23 cellular contexts compared by ENCODE assay signal in the genomic region with DNA sequence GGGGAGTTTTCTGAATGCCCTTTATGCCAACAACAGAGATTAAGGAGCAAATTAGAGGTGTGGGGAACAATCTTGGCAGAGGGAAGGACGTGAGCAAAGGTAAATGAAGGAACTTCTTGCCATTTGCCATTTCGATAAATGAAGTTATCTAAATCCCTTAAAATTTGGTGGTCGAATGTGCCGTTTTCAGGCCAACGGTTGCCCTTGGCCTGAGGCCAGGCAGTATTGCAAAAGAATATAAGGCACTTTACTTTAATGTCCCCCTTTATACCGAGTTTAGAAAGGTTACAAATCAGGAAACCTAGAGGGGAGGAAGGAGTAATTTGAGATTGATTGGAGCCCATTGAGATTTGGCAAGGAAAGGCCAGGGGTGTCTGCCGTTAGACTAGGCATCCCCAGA. TPM values are rescaled to one million over a fixed set of nuclear protein-coding genes. Genes with fewer than 3 reads are reported as not detected.
"Had no signal": no experiment of that assay in that cellular context is flagged by ENCODE, and none has a peak within 500 bp of the region (broad histone marks: within the 10 kb centered on the region; RNA-seq: fewer than 3 reads in every experiment).

No MANE protein-coding gene starts in this region.

- ATAC-seq: activated CD4-positive, CD25-positive, alpha-beta regulatory T cell treated with anti-CD3 and anti-CD28 coated beads, Interleukin-2, amount 50 U/mL, for 24 hours; activated naive CD8-positive, alpha-beta T cell treated with anti-CD3 and anti-CD28 coated beads, Interleukin-2, amount 50 U/mL, for 24 hours; activated T-cell treated with anti-CD3 and anti-CD28 coated beads, Interleukin-2, amount 50 U/mL, for 4 hours; esophagus mucosa; gastrocnemius medialis; heart left ventricle; left lobe of liver; mucosa of descending colon; naive thymus-derived CD4-positive, alpha-beta T cell; stimulated activated memory B cell treated with anti-CD40 and anti-IgM and Interleukin-4, amounts not matched to agents 10 μg/mL and 1 μg/mL and 100 μg/mL, for 72 hours had no signal

- H3K9me3 ChIP-seq: gastrocnemius medialis, heart left ventricle, mucosa of descending colon, spleen, thoracic aorta had no signal

- H3K27ac ChIP-seq: coronary artery, gastrocnemius medialis, thoracic aorta had no signal

- DNase-seq: activated CD4-positive, alpha-beta T cell treated with anti-CD3 and anti-CD28 coated beads, Interleukin-2, amount 50 U/mL, for 1 hour; activated CD8-positive, alpha-beta memory T cell treated with anti-CD3 and anti-CD28 coated beads, Interleukin-2, amount 50 U/mL, for 4 hours; activated naive CD4-positive, alpha-beta T cell treated with anti-CD3 and anti-CD28 coated beads, Interleukin-2, amount 10 ng/mL, durations not matched to agents 7 days and 5 days; activated naive CD8-positive, alpha-beta T cell treated with anti-CD3 and anti-CD28 coated beads, Interleukin-2, amount 50 U/mL, for 24 hours; activated T-cell treated with anti-CD3 and anti-CD28 coated beads, Interleukin-2, amount 50 U/mL, for 4 hours; aorta; effector CD4-positive, alpha-beta T cell; gastrocnemius medialis; heart left ventricle; kidney; naive thymus-derived CD4-positive, alpha-beta T cell; posterior cingulate gyrus; spleen; stimulated activated CD4-positive, alpha-beta T cell treated with anti-CD3 and anti-CD28 coated beads, Interleukin-4, amount 100 ng/mL, for 4 hours had no signal

- H3K36me3 ChIP-seq: gastrocnemius medialis, heart left ventricle, spleen, thoracic aorta had no signal

- H3K4me3 ChIP-seq: coronary artery, gastrocnemius medialis, heart left ventricle, mucosa of descending colon, spleen, thoracic aorta had no signal

RNA-seq across cellular contexts. Expression of a gene that starts 26.3 kb away (rescaled TPM):
- total RNA-seq: activated T-cell treated with anti-CD3 and anti-CD28 coated beads, Interleukin-2, amount 50 U/mL, for 4 hours; esophagus mucosa; gastrocnemius medialis; heart left ventricle; left lobe of liver; lung microvascular endothelial cell; mucosa of descending colon; naive thymus-derived CD4-positive, alpha-beta T cell; thoracic aorta; ureter had no signal
- polyA plus RNA-seq: heart left ventricle; naive thymus-derived CD4-positive, alpha-beta T cell had no signal
